ENCODE assay signal across 13 cellular contexts in genomic region chr6:139014945-139015344, GRCh38.
"Had no signal": no experiment of that assay in that cellular context is flagged by ENCODE, and none has a peak within 500 bp of the region (broad histone marks: within the 10 kb centered on the region; RNA-seq: fewer than 3 reads in every experiment).

No MANE protein-coding gene starts in this region.

- H3K27me3 ChIP-seq: ascending aorta, heart left ventricle, left lung, neural progenitor cell, ovary, vagina had no signal

- H3K4me3 Mint-ChIP-seq: activated CD8-positive, alpha-beta T cell treated with anti-CD3 and anti-CD28 coated beads, Interleukin-2, amount 10 ng/mL, durations not matched to agents 7 days and 5 days; neural progenitor cell; WTC11 had no signal

- H3K27ac Mint-ChIP-seq: activated CD8-positive, alpha-beta T cell treated with anti-CD3 and anti-CD28 coated beads, Interleukin-2, amount 10 ng/mL, durations not matched to agents 7 days and 5 days; WTC11 had no signal

- ATAC-seq: activated CD8-positive, alpha-beta T cell treated with anti-CD3 and anti-CD28 coated beads, Interleukin-2, amount 10 ng/mL, durations not matched to agents 7 days and 5 days; left lung; WTC11 had no signal

- H3K27ac ChIP-seq: ascending aorta, left lung, neural progenitor cell, ovary, vagina had no signal

- H3K9me3 ChIP-seq: ascending aorta, heart left ventricle, left lung, ovary, vagina had no signal

- H3K36me3 ChIP-seq: ascending aorta, heart left ventricle, left lung, neural progenitor cell, ovary, vagina had no signal

- H3K4me3 ChIP-seq: ascending aorta, heart left ventricle, left lung, neural progenitor cell, ovary, vagina had no signal

- H3K9me3 Mint-ChIP-seq: neural progenitor cell, WTC11 had no signal

- DNase-seq: activated CD4-positive, alpha-beta T cell treated with anti-CD3 and anti-CD28 coated beads for 48 hours; activated CD8-positive, alpha-beta memory T cell treated with anti-CD3 and anti-CD28 coated beads, Interleukin-2, amount 50 U/mL, for 48 hours; activated CD8-positive, alpha-beta T cell treated with anti-CD3 and anti-CD28 coated beads, Interleukin-2, amount 10 ng/mL, durations not matched to agents 7 days and 5 days; foreskin melanocyte; left lung; mesendoderm; ovary; stimulated activated CD4-positive, alpha-beta T cell treated with anti-CD3 and anti-CD28 coated beads, Interleukin-4, amount 100 ng/mL, for 4 hours had no signal

- H3K4me1 ChIP-seq: ascending aorta, left lung, vagina had no signal
